In the genomic region with DNA sequence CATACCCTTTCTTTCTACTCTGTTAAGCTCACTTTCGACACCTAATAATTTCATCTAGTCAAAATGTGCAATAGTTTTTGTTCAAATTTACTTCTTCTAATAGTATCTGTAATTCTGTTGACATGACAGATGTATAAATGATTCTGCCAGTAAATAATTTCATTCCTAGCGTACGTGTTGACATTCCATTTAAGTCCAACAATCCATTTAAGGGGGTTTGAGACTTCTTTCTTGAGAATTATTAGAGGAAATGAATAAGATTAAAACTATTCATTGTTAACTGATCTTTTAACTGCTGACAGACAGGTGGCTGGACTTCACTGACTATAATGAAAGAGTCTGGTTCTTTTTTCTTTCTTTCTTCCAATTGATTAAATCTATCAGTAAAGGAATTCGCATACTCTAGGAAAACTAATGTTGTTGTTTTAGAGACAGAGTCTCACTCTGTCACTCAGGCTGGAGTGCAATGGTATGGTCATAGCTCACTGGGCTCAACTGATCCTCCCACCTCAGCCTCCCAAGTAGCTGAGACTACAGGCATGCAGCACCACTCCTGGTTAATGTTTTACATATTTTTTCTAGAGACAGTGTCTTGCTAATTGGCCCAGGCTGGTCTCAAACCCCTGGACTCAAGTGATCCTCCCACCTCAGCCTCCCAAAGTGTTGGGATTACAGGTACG, we compare ENCODE assay signal across 1 cellular context.
TF ChIP-seq lines count a peak whose summit lies in the region.

No MANE protein-coding gene starts in this region.

TF ChIP-seq in K562, 482 proteins besides CTCF, POLR2A, EP300 and RAD21 (continued from another document):
- TF ChIP-seq GABPA (tag; conservative IDR thresholded peaks at IDR 0.05; ENCODE audit: low read depth) (peak; percentile 23; the same call in 1 of the 2 replicates), TAF9B (IDR thresholded peaks at IDR 0.05; ENCODE audit: partially characterized antibody) (peak; percentile 32)
- TF ChIP-seq, protein P1, sequence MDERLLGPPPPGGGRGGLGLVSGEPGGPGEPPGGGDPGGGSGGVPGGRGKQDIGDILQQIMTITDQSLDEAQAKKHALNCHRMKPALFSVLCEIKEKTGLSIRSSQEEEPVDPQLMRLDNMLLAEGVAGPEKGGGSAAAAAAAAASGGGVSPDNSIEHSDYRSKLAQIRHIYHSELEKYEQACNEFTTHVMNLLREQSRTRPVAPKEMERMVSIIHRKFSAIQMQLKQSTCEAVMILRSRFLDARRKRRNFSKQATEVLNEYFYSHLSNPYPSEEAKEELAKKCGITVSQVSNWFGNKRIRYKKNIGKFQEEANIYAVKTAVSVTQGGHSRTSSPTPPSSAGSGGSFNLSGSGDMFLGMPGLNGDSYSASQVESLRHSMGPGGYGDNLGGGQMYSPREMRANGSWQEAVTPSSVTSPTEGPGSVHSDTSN (CRISPR knock-in tag; IDR thresholded peaks at IDR 0.05; ENCODE audit: low read depth): no peak
- TF ChIP-seq, protein P1 (tag; conservative IDR thresholded peaks at IDR 0.05; ENCODE audit: low read depth): 0 out of 2 replicates have a peak, but pooled peaks have one; percentile 17
